21 cellular contexts compared by ENCODE assay signal in the genomic region with DNA sequence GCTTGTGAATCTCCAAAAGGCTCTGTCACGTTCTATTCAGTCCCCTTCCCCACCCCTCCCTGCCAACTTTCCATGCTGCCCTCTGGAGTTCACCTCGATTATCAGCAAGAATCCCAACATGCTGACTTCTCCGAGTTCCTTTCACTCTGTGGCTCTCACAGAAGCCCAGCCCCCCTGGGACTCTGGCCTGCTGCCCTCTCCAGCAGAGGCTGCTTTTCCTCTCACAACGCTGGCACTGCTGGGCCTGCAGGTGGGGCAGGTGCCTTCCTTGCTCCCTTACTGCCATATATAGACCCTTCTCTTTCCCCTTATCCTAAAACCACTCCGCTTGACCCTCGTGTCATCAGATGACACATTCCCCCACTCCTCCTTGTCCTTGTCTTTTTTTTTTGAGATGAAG. TPM values are rescaled to one million over a fixed set of nuclear protein-coding genes. Genes with fewer than 3 reads are reported as not detected.
A peak's percentile ranks its signal among the peaks of the same experiment; 100 is the strongest.
DNase-seq lines count a peak whose midpoint lies in the region; ATAC-seq, FAIRE-seq and TF ChIP-seq lines count a peak whose summit lies in the region.
"Had no signal": no experiment of that assay in that cellular context is flagged by ENCODE, and none has a peak within 500 bp of the region (broad histone marks: within the 10 kb centered on the region; RNA-seq: fewer than 3 reads in every experiment).

No MANE protein-coding gene starts in this region.

- no peaks in the 10 kb centered on the region for H3K9me3 ChIP-seq in body of pancreas
- no peaks in the 10 kb centered on the region for H3K9me3 ChIP-seq in kidney (ENCODE audit: control insufficient read depth in 1 of 2, low read length in 2 of 2)
- H3K9me3 ChIP-seq in upper lobe of right lung, result no peaks in the 10 kb centered on the region
- H3K9me3 ChIP-seq: A549 had no signal

- TF ChIP-seq CTCF in body of pancreas (IDR thresholded peaks at IDR 0.05) (peak in 6 of 7 experiments; percentile 8 to 63 (median 47)), kidney (IDR thresholded peaks at IDR 0.05; ENCODE audit: borderline replicate concordance, extremely low read depth, insufficient read depth) (peak; percentile 12), upper lobe of right lung (IDR thresholded peaks at IDR 0.05) (no peak), omental fat pad (IDR thresholded peaks at IDR 0.05) (no peak)

- intact Hi-C loops in body of pancreas (cut with DNase I) (no loop called here), kidney (cut with DNase I) (no loop called here), upper lobe of right lung (cut with DNase I) (no loop called here)

- FAIRE-seq in kidney (lab: Jason Lieb, UNC), result no peak
- FAIRE-seq: A549, urothelium cell line had no signal

- peak; percentile 66 for DNase-seq in NCI-H510A treated with DMSO at 0.1 percent for 48 hours (lab: John Stamatoyannopoulos, UW)
- no peak for DNase-seq in NCI-H510A (lab: John Stamatoyannopoulos, UW)
- DNase-seq in body of pancreas, result peak; percentile 82 to 94 (median 86)
- DNase-seq in kidney, result no peak
- no peak for DNase-seq in upper lobe of right lung
- DNase-seq in omental fat pad (ENCODE audit: low spot score), result no peak
- DNase-seq: activated CD8-positive, alpha-beta memory T cell treated with anti-CD3 and anti-CD28 coated beads for 24 hours; activated T-cell treated with anti-CD3 and anti-CD28 coated beads, Interleukin-2, amount 50 U/mL, for 72 hours; DMS79; KG1; MV-4-11; NCI-H69 had no signal

- 15 to 26% methylated on average over 6 of the region's 6 CpGs for WGBS in body of pancreas, 2 donors

- H3K4me1 ChIP-seq in body of pancreas (peaks cover 18% of the 10 kb centered on the region), kidney (ENCODE audit: control insufficient read depth in 1 of 2, insufficient read depth in 1 of 2, low read depth in 1 of 2, low read length in 2 of 2) (peaks cover 5 to 15% of the 10 kb centered on the region in 2 donors), upper lobe of right lung (no peaks in the 10 kb centered on the region)
- H3K4me1 ChIP-seq: A549 had no signal

- H3K36me3 ChIP-seq in body of pancreas (replicated peaks in 1 of 2; ENCODE audit: insufficient read depth in 1 of 2, low read depth in 2 of 2) (no peaks in the 10 kb centered on the region), kidney (ENCODE audit: control insufficient read depth in 1 of 2, insufficient read depth in 2 of 2, low read length in 2 of 2) (no peaks in the 10 kb centered on the region), upper lobe of right lung (no peaks in the 10 kb centered on the region)

- no peak overlapping the region for H3K9ac ChIP-seq in kidney (ENCODE audit: low read length in 2 of 2)

- ATAC-seq in body of pancreas (peak; percentile 96), upper lobe of right lung (peak; percentile 19), HG03280 (IDR thresholded peaks at IDR 0.05; ENCODE audit: unreplicated experiment) (no peak), omental fat pad (ENCODE audit: low FRiP score) (no peak), GM19324 (IDR thresholded peaks at IDR 0.05; ENCODE audit: low FRiP score, unreplicated experiment) (no peak)

- peak in 1 of 3 donors; percentile 25 for TF ChIP-seq POLR2A in body of pancreas (IDR thresholded peaks at IDR 0.05)

- H3K27ac ChIP-seq in body of pancreas (peak overlapping the region in 3 of 4 donors; percentile 0 to 42 (median 21)), kidney (ENCODE audit: low read depth in 2 of 2, low read length in 2 of 2) (peak overlapping the region; percentile 79 to 88), upper lobe of right lung (no peak overlapping the region)
- H3K27ac ChIP-seq: A549, C4-2B, coronary artery had no signal

- H3K27me3 ChIP-seq in body of pancreas (no peaks in the 10 kb centered on the region), upper lobe of right lung (peaks cover 20% of the 10 kb centered on the region)

- H3K4me3 ChIP-seq in body of pancreas (no peak overlapping the region), kidney (ENCODE audit: low read length in 2 of 2) (peak overlapping the region; percentile 10 to 35), upper lobe of right lung (no peak overlapping the region)
- H3K4me3 ChIP-seq: A549, coronary artery had no signal

RNA-seq across cellular contexts. Expression of gene RNF186, which starts 10.2 kb away (rescaled TPM):
- 10 to 100 TPM in 1 of 2 donors, 1 to 10 TPM in 1; 9.2 to 32.9 TPM for total RNA-seq in body of pancreas
- total RNA-seq in kidney, result 2.7 TPM
- polyA plus RNA-seq in kidney (ENCODE audit: insufficient read depth, low read depth, low replicate concordance), result 111 TPM
- total RNA-seq in upper lobe of right lung, result not detected
- not detected for total RNA-seq in omental fat pad
- total RNA-seq: activated T-cell treated with anti-CD3 and anti-CD28 coated beads, Interleukin-2, amount 50 U/mL, for 72 hours; mesenteric fat pad; subcutaneous adipose tissue had no signal
- polyA plus RNA-seq: A549, neural cell had no signal

RNA-seq across cellular contexts. Expression of gene TMCO4, which starts 25.6 kb away (rescaled TPM):
- total RNA-seq in body of pancreas (10 to 100 TPM; 31.3 to 36.3 TPM), kidney (36.5 TPM), upper lobe of right lung (24.3 TPM), omental fat pad (10 to 100 TPM; 19.0 to 26.6 (median 20.7) TPM)
- polyA plus RNA-seq in kidney (ENCODE audit: insufficient read depth, low read depth, low replicate concordance), result 35.0 TPM
- polyA plus RNA-seq: neural cell had no signal

RNA-seq across cellular contexts. Expression of gene OTUD3, which starts 56.9 kb away (rescaled TPM):
- total RNA-seq in body of pancreas (1 to 10 TPM; 3.6 to 4.9 TPM), kidney (12.9 TPM), upper lobe of right lung (8.8 TPM), omental fat pad (1 to 10 TPM; 4.4 to 7.6 (median 5.3) TPM)
- polyA plus RNA-seq in kidney (ENCODE audit: insufficient read depth, low read depth, low replicate concordance), result 2.5 TPM

Comparison
In these comparisons a context has a peak if more than half of its experiments do, and no peak if none do; other contexts are left out.
1. DNase-seq: peak in NCI-H510A treated with DMSO at 0.1 percent for 48 hours (single experiment) and body of pancreas (4 of 4); none in NCI-H510A (single experiment), kidney (single experiment), upper lobe of right lung (single experiment) and omental fat pad (single experiment).
2. ATAC-seq: peak in body of pancreas (single experiment) and upper lobe of right lung (single experiment); none in HG03280 (single experiment), omental fat pad (single experiment) and GM19324 (single experiment).
3. H3K4me3 ChIP-seq: peak in kidney (2 of 2); none in body of pancreas (0 of 2) and upper lobe of right lung (single experiment).
4. CTCF ChIP-seq: peak in body of pancreas (6 of 7) and kidney (single experiment); none in upper lobe of right lung (single experiment) and omental fat pad (0 of 3).